3 cellular contexts compared by ENCODE assay signal in genomic region chr12:112130461-112130998, GRCh38.
TF ChIP-seq lines count a peak whose summit lies in the region.

No MANE protein-coding gene starts in this region.

TF ChIP-seq in SK-N-SH, 30 proteins besides CTCF, POLR2A, EP300 and RAD21:
- TF ChIP-seq SIN3A (IDR thresholded peaks at IDR 0.05; ENCODE audit: borderline replicate concordance, low read depth, low read length), result no peak
- TF ChIP-seq YY1 (IDR thresholded peaks at IDR 0.05; ENCODE audit: low read depth), result peak; percentile 47; the same call in 1 of the 2 replicates
- no peak for TF ChIP-seq USF1 (IDR thresholded peaks at IDR 0.05; ENCODE audit: borderline replicate concordance, low read depth)
TF ChIP-seq in SK-N-SH: peak in this region for 1.

TF ChIP-seq in SK-N-SH treated with all-trans-retinoic acid at 6 μM for 48 hours, 23 proteins besides CTCF, POLR2A, EP300 and RAD21:
- TF ChIP-seq ZC3H10 (CRISPR knock-in tag; IDR thresholded peaks at IDR 0.05), result no peak
TF ChIP-seq in SK-N-SH treated with all-trans-retinoic acid at 6 μM for 48 hours: peak in this region for 0.

TF ChIP-seq in HepG2, 621 proteins besides CTCF, POLR2A, EP300 and RAD21:
- TF ChIP-seq GMEB1 (CRISPR knock-in tag; IDR thresholded peaks at IDR 0.05; ENCODE audit: borderline replicate concordance), result no peak
- no peak for TF ChIP-seq FIP1L1 (IDR thresholded peaks at IDR 0.05; ENCODE audit: borderline replicate concordance, insufficient read depth, low read depth, low read length)
- TF ChIP-seq ZNF615 (CRISPR knock-in tag; IDR thresholded peaks at IDR 0.05; ENCODE audit: borderline replicate concordance), result no peak
- TF ChIP-seq TCF12 (IDR thresholded peaks at IDR 0.05), result no peak
- TF ChIP-seq TCF12 (CRISPR knock-in tag; IDR thresholded peaks at IDR 0.05), result no peak
- TF ChIP-seq MIER2 (CRISPR knock-in tag; IDR thresholded peaks at IDR 0.05), result no peak
- peak; percentile 35; the same call in 1 of the 2 replicates for TF ChIP-seq ZNF652 (CRISPR knock-in tag; IDR thresholded peaks at IDR 0.05; ENCODE audit: borderline replicate concordance, low read depth)
- no peak for TF ChIP-seq ZNF549 (CRISPR knock-in tag; IDR thresholded peaks at IDR 0.05)
- no peak for TF ChIP-seq ETV5 (CRISPR knock-in tag; IDR thresholded peaks at IDR 0.05; ENCODE audit: borderline replicate concordance)
- TF ChIP-seq MXI1 (IDR thresholded peaks at IDR 0.05; ENCODE audit: borderline replicate concordance, low read depth, low read length), result no peak
- peak; percentile 55; the same call in 1 of the 2 replicates for TF ChIP-seq FOXA3 (CRISPR knock-in tag; IDR thresholded peaks at IDR 0.05)
- TF ChIP-seq PAWR (CRISPR knock-in tag; IDR thresholded peaks at IDR 0.05; ENCODE audit: borderline replicate concordance), result no peak
- TF ChIP-seq TEAD2 (CRISPR knock-in tag; IDR thresholded peaks at IDR 0.05), result no peak
- TF ChIP-seq MYPOP (CRISPR knock-in tag; IDR thresholded peaks at IDR 0.05), result no peak
- TF ChIP-seq STAT6 (CRISPR knock-in tag; IDR thresholded peaks at IDR 0.05; ENCODE audit: borderline replicate concordance), result no peak
- no peak for TF ChIP-seq ZFP41 (CRISPR knock-in tag; IDR thresholded peaks at IDR 0.05; ENCODE audit: borderline replicate concordance)
- no peak for TF ChIP-seq FOXA1 (IDR thresholded peaks at IDR 0.05)
- TF ChIP-seq FOXA1 (CRISPR knock-in tag; IDR thresholded peaks at IDR 0.05), result peak; percentile 30; the same call in 1 of the 2 replicates
